ENCODE assay signal across 21 cellular contexts in the genomic region with DNA sequence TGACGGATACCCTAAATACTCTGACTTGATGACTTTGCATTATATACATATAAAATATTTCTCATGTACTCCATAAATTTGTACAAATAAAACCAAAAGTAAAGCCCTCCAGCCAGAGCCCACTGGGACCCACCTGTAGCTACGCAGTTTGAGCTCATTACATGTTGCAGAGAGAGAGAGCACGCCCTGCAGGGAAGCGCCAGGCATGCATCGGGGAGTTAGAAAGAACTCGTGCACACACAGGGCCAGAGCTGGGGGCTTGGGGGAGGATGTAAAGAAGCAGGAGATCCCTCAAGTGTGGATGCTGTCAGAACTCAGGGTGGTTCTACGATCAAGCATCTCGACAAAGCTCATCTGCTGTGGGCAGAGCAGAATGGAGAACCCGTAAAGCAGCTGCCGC.
DNase-seq lines count a peak whose midpoint lies in the region; FAIRE-seq and TF ChIP-seq lines count a peak whose summit lies in the region.
"Had no signal": no experiment of that assay in that cellular context is flagged by ENCODE, and none has a peak within 500 bp of the region (broad histone marks: within the 10 kb centered on the region; RNA-seq: fewer than 3 reads in every experiment).

No MANE protein-coding gene starts in this region.

- no peak for TF ChIP-seq POLR2A in esophagus muscularis mucosa (IDR thresholded peaks at IDR 0.05; ENCODE audit: low read depth)

- POLR2A ChIA-PET in HEK293 (lab: Yijun Ruan, JAX): no interaction called here

- H3K36me3 ChIP-seq in HEK293 (ENCODE audit: control insufficient read depth in 2 of 2, insufficient read depth in 1 of 2, low read length in 2 of 2): no peaks in the 10 kb centered on the region
- no peaks in the 10 kb centered on the region for H3K36me3 ChIP-seq in esophagus muscularis mucosa
- H3K36me3 ChIP-seq: BE2C had no signal

- TF ChIP-seq CTCF in HEK293 (tag by site-specific recombination; IDR thresholded peaks at IDR 0.05) (no peak), esophagus muscularis mucosa (IDR thresholded peaks at IDR 0.05) (no peak), type B pancreatic cell (conservative IDR thresholded peaks at IDR 0.05) (no peak), D721Med (IDR thresholded peaks at IDR 0.05; ENCODE audit: insufficient read depth, missing control alignments) (no peak)

- H3K27ac ChIP-seq in HEK293 (ENCODE audit: extremely low read depth, low read depth, low read length) (no peak overlapping the region), esophagus muscularis mucosa (replicated peaks in 1 of 4) (no peak overlapping the region)

- no peaks in the 10 kb centered on the region for H3K36me3 Mint-ChIP-seq in type B pancreatic cell
- H3K36me3 Mint-ChIP-seq: CD4-positive, CD25-positive, alpha-beta regulatory T cell had no signal

- CTCF ChIA-PET in HEK293 (lab: Yijun Ruan, JAX): no interaction called here

- no peak overlapping the region for H3K4me3 ChIP-seq in HEK293 (ENCODE audit: low read depth, low read length)
- H3K4me3 ChIP-seq in esophagus muscularis mucosa: no peak overlapping the region

- H3K27ac Mint-ChIP-seq in type B pancreatic cell: no peak overlapping the region
- H3K27ac Mint-ChIP-seq: CD4-positive, CD25-positive, alpha-beta regulatory T cell had no signal

- intact Hi-C loops in esophagus muscularis mucosa (cut with DNase I): no loop called here

- no peaks in the 10 kb centered on the region for H3K4me1 ChIP-seq in HEK293 (ENCODE audit: control insufficient read depth, insufficient read depth, low read length)
- H3K4me1 ChIP-seq in esophagus muscularis mucosa: peaks cover 3 to 10% (median 8%) of the 10 kb centered on the region in 4 donors

- no peak overlapping the region for H3K4me3 Mint-ChIP-seq in type B pancreatic cell
- H3K4me3 Mint-ChIP-seq: CD4-positive, CD25-positive, alpha-beta regulatory T cell had no signal

- H3K9me3 Mint-ChIP-seq in type B pancreatic cell: no peaks in the 10 kb centered on the region

- DNase-seq in activated effector memory CD4-positive, alpha-beta T cell treated with anti-CD3 and anti-CD28 coated beads, Interleukin-2, amount 50 U/mL, for 16 hours: peak; percentile 28
- DNase-seq in activated effector memory CD4-positive, alpha-beta T cell treated with Interleukin-2 at 50 U/mL for 16 hours: no peak
- DNase-seq in esophagus muscularis mucosa (ENCODE audit: extremely low spot score): peak; percentile 91
- peak; percentile 54 for DNase-seq in type B pancreatic cell (ENCODE audit: extremely low spot score, unreplicated experiment)
- DNase-seq in D721Med (ENCODE audit: insufficient read length, low spot score): no peak
- no peak for DNase-seq in HuH-7 (ENCODE audit: low spot score)
- DNase-seq: BE2C; CD4-positive, CD25-positive, alpha-beta regulatory T cell; COR-L47; GF-D8; GOT3; IMR-90; NCI-H1417; NCI-H1930; NCI-H226; NCI-H524; NCI-H82; OCI-M1; SIG-M5 had no signal

- peaks cover 5% of the 10 kb centered on the region for H3K4me1 Mint-ChIP-seq in type B pancreatic cell (ENCODE audit: unreplicated experiment)
- H3K4me1 Mint-ChIP-seq: CD4-positive, CD25-positive, alpha-beta regulatory T cell had no signal

- TF ChIP-seq EP300 in esophagus muscularis mucosa (IDR thresholded peaks at IDR 0.05): no peak

- 83% methylated on average over 10 of the region's 10 CpGs for WGBS in esophagus muscularis mucosa

- H3K9me3 ChIP-seq in HEK293 (ENCODE audit: control insufficient read depth, insufficient read depth, low read depth, low read length): no peaks in the 10 kb centered on the region
- peaks cover 0 to 7% (median 0%) of the 10 kb centered on the region in 4 donors for H3K9me3 ChIP-seq in esophagus muscularis mucosa
- H3K9me3 ChIP-seq: BE2C had no signal

- peaks cover 0 to 53% (median 9%) of the 10 kb centered on the region in 4 donors for H3K27me3 ChIP-seq in esophagus muscularis mucosa
- H3K27me3 ChIP-seq: BE2C had no signal

- H3K27me3 Mint-ChIP-seq in type B pancreatic cell: peaks cover 42% of the 10 kb centered on the region

- no peak for FAIRE-seq in D721Med (lab: Jason Lieb, UNC)
- FAIRE-seq: GM19239 had no signal

TF ChIP-seq in HEK293, 187 proteins besides CTCF, POLR2A, EP300 and RAD21:
- TF ChIP-seq SCRT2 (tag by site-specific recombination; IDR thresholded peaks at IDR 0.05): peak; percentile 79
- no peak for TF ChIP-seq ZNF623 (tag by site-specific recombination; IDR thresholded peaks at IDR 0.05)

Comparison
In these comparisons a context has a peak if more than half of its experiments do, and no peak if none do; other contexts are left out.
1. DNase-seq: peak in activated effector memory CD4-positive, alpha-beta T cell treated with anti-CD3 and anti-CD28 coated beads, Interleukin-2, amount 50 U/mL, for 16 hours (single experiment), esophagus muscularis mucosa (single experiment) and type B pancreatic cell (single experiment); none in activated effector memory CD4-positive, alpha-beta T cell treated with Interleukin-2 at 50 U/mL for 16 hours (single experiment), D721Med (single experiment) and HuH-7 (single experiment).